In the genomic region with DNA sequence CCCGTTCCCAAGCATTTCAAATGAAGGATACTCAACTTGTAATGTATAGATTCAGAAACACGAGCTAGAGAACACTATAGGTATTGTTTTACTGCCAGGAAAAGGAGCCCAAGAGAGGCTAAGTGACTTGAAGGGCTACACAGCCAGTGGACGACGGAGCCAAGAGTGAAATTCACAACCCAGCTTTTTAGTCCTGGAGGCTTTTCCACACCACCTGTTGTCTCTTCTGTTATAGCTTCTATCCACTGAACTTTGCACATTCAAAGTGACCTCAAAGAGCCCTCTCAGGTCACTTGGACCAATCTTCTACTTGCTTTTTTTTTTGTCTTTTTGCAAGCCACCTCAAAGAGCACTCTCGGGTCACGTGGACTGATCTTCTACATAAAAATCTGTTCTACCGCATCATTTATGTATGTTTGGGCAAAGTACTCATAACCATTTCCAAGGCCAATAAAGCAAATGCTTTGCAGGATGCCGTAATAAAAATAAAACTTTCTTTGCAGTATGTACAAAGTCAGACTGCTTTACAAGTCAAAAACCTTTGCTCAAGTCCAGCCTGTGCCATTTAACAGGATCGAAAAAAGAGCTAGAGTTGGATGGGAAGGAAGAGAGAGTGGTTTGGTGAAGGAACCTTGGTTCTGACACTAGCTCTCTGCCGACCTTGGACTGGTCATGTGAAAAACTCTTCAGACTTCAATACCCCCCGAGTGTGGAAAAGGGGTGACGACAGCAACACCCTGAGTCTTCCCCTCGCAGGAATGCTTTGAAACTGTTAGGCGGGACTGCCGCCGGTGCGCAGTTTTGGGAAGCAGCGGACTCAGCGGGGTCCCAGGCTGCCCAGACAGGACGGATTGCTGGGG, we compare ENCODE assay signal across 1 cellular context.
TF ChIP-seq lines count a peak whose summit lies in the region.

No MANE protein-coding gene starts in this region.

TF ChIP-seq in SK-N-SH, 30 proteins besides CTCF, POLR2A, EP300 and RAD21:
- TF ChIP-seq, protein P1, sequence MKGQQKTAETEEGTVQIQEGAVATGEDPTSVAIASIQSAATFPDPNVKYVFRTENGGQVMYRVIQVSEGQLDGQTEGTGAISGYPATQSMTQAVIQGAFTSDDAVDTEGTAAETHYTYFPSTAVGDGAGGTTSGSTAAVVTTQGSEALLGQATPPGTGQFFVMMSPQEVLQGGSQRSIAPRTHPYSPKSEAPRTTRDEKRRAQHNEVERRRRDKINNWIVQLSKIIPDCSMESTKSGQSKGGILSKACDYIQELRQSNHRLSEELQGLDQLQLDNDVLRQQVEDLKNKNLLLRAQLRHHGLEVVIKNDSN (IDR thresholded peaks at IDR 0.05; ENCODE audit: borderline replicate concordance, low read depth): peak; percentile 68
- no peak for TF ChIP-seq TAF1 (IDR thresholded peaks at IDR 0.05; ENCODE audit: borderline replicate concordance, low read depth, low read length)
